Comparison of ENCODE assay signal across 9 cellular contexts in genomic region chr3:50239649-50240048, GRCh38. TPM values are rescaled to one million over a fixed set of nuclear protein-coding genes. Genes with fewer than 3 reads are reported as not detected.
DNase-seq lines count a peak whose midpoint lies in the region; ATAC-seq and TF ChIP-seq lines count a peak whose summit lies in the region.
"Had no signal": no experiment of that assay in that cellular context is flagged by ENCODE, and none has a peak within 500 bp of the region (broad histone marks: within the 10 kb centered on the region; RNA-seq: fewer than 3 reads in every experiment).

No MANE protein-coding gene starts in this region.

- H3K27ac ChIP-seq in A673 (ENCODE audit: low read depth, low read length, poor library complexity, severe bottlenecking) = peak overlapping the region; percentile 57
- H3K27ac ChIP-seq in HUES64 (ENCODE audit: low read depth, low read length) = peak overlapping the region; percentile 39; the same call in 1 of the 2 replicates
- H3K27ac ChIP-seq in neural cell (ENCODE audit: low read length) = no peak overlapping the region
- no peak overlapping the region for H3K27ac ChIP-seq in ovary

- no peak overlapping the region for H3K4me2 ChIP-seq in neural cell (ENCODE audit: low read length)

- H3K79me2 ChIP-seq in neural cell (replicated peaks; ENCODE audit: insufficient read depth, low read length) = peaks cover 83% of the 10 kb centered on the region

- peak overlapping the region; percentile 98 for H3K4me3 Mint-ChIP-seq in chondrocyte (ENCODE audit: unreplicated experiment)

- TF ChIP-seq CTCF in A673 (conservative IDR thresholded peaks at IDR 0.05; ENCODE audit: low read depth, low read length) (no peak), chondrocyte (IDR thresholded peaks at IDR 0.05) (no peak), neural cell (IDR thresholded peaks at IDR 0.05; ENCODE audit: poor library complexity, severe bottlenecking) (no peak), ovary (IDR thresholded peaks at IDR 0.05) (no peak)

- H3K27me3 Mint-ChIP-seq in chondrocyte (ENCODE audit: low read depth) = no peaks in the 10 kb centered on the region

- CTCF ChIA-PET in A673 (lab: Charles Lee) = no interaction called here

- H2AFZ ChIP-seq in neural cell (ENCODE audit: low read depth, low read length) = no peak overlapping the region

- no peaks in the 10 kb centered on the region for H3K9me3 Mint-ChIP-seq in chondrocyte (ENCODE audit: low read depth)

- H3K9ac ChIP-seq in HUES64 (ENCODE audit: low read depth, low read length) (no peak overlapping the region), neural cell (ENCODE audit: low read length) (peak overlapping the region; percentile 13)

- intact Hi-C loops in A673 (cut with micrococcal nuclease; ENCODE audit: unreplicated experiment) (no loop called here), ovary (cut with DNase I) (no loop called here)

- H3K4me3 ChIP-seq in A673 (ENCODE audit: low read depth, low read length, poor library complexity, severe bottlenecking) (no peak overlapping the region), HUES64 (ENCODE audit: low read length) (no peak overlapping the region), neural cell (ENCODE audit: low read length) (peak overlapping the region; percentile 87), ovary (no peak overlapping the region)

- H3K9me3 ChIP-seq in A673 (ENCODE audit: low read depth, low read length, poor library complexity, severe bottlenecking) = no peaks in the 10 kb centered on the region
- H3K9me3 ChIP-seq in HUES64 (ENCODE audit: insufficient read depth, low read depth, low read length) = no peaks in the 10 kb centered on the region
- H3K9me3 ChIP-seq in neural cell (ENCODE audit: low read length) = no peaks in the 10 kb centered on the region
- H3K9me3 ChIP-seq in ovary = no peaks in the 10 kb centered on the region

- peaks cover 14% of the 10 kb centered on the region for H3K4me1 ChIP-seq in A673 (ENCODE audit: insufficient read depth, low read length, poor library complexity, severe bottlenecking)
- peaks cover 41% of the 10 kb centered on the region for H3K4me1 ChIP-seq in HUES64 (ENCODE audit: insufficient read depth, low read length)
- H3K4me1 ChIP-seq in ovary (ENCODE audit: insufficient read depth) = peaks cover 14% of the 10 kb centered on the region

- ATAC-seq in HG02610 (IDR thresholded peaks at IDR 0.05; ENCODE audit: unreplicated experiment) = no peak

- peaks cover 5% of the 10 kb centered on the region for H3K36me3 Mint-ChIP-seq in chondrocyte (ENCODE audit: low read depth)

- H3F3A ChIP-seq in neural cell (ENCODE audit: insufficient read depth, low read length, poor library complexity, severe bottlenecking) = no peaks in the 10 kb centered on the region

- no peaks in the 10 kb centered on the region for H3K36me3 ChIP-seq in A673 (ENCODE audit: insufficient read depth, low read length, poor library complexity, severe bottlenecking)
- H3K36me3 ChIP-seq in HUES64 (ENCODE audit: insufficient read depth, low read length) = no peaks in the 10 kb centered on the region
- H3K36me3 ChIP-seq in neural cell (ENCODE audit: insufficient read depth, low read length) = no peaks in the 10 kb centered on the region
- H3K36me3 ChIP-seq in ovary = no peaks in the 10 kb centered on the region

- TF ChIP-seq POLR2A in ovary (IDR thresholded peaks at IDR 0.05) = no peak

- no peak for TF ChIP-seq RAD21 in neural cell (conservative IDR thresholded peaks at IDR 0.05)

- 61% methylated on average over 4 of the region's 4 CpGs for WGBS in HUES64
- WGBS in ovary, 3 donors = 72 to 78% (median 73%) methylated on average over 4 of the region's 4 CpGs

- TF ChIP-seq EP300 in neural cell (conservative IDR thresholded peaks at IDR 0.05; ENCODE audit: poor library complexity, severe bottlenecking) = no peak
- no peak for TF ChIP-seq EP300 in ovary (IDR thresholded peaks at IDR 0.05)

- DNase-seq in A673 (ENCODE audit: low spot score) (no peak), chondrocyte (ENCODE audit: low spot score) (no peak), activated gamma-delta T cell treated with Interleukin-2 at 50 U/mL for 16 hours (no peak), ovary (no peak), HuH-7 (ENCODE audit: low spot score) (no peak)

- peak overlapping the region; percentile 75 for H3K27ac Mint-ChIP-seq in chondrocyte (ENCODE audit: unreplicated experiment)

- no peaks in the 10 kb centered on the region for H3K9me2 ChIP-seq in neural cell (ENCODE audit: insufficient read depth, low read length)

- peaks cover 55% of the 10 kb centered on the region for H3K4me1 Mint-ChIP-seq in chondrocyte (ENCODE audit: low read depth)

- H3K27me3 ChIP-seq in A673 (replicated peaks; ENCODE audit: insufficient read depth, low read depth, low read length, poor library complexity) (no peaks in the 10 kb centered on the region), HUES64 (ENCODE audit: insufficient read depth, low read length) (no peaks in the 10 kb centered on the region), neural cell (ENCODE audit: insufficient read depth, low read depth, low read length) (no peaks in the 10 kb centered on the region), ovary (no peaks in the 10 kb centered on the region)

- POLR2A ChIA-PET in A673 (lab: Charles Lee; ENCODE audit: low non-redundant PET) = no interaction called here

- TSS peak; percentile 3 for BruUV-seq in A673 (replicated peaks; lab: Mats Ljungman, UMichigan)

- no peaks in the 10 kb centered on the region for H4K20me1 ChIP-seq in neural cell (ENCODE audit: insufficient read depth)

TF ChIP-seq in neural cell, 6 proteins besides CTCF, POLR2A, EP300 and RAD21:
- TF ChIP-seq EZH2 (IDR thresholded peaks at IDR 0.05; ENCODE audit: borderline replicate concordance, insufficient read depth, low read length, poor library complexity, severe bottlenecking) (no peak), MXI1 (conservative IDR thresholded peaks at IDR 0.05; ENCODE audit: poor library complexity, severe bottlenecking) (no peak), SMC3 (conservative IDR thresholded peaks at IDR 0.05; ENCODE audit: poor library complexity) (no peak), POLR2AphosphoS5 (IDR thresholded peaks at IDR 0.05) (no peak), TAF1 (IDR thresholded peaks at IDR 0.05; ENCODE audit: low read depth) (no peak), REST (IDR thresholded peaks at IDR 0.05; ENCODE audit: borderline replicate concordance) (no peak)

RNA-seq across cellular contexts. Expression of gene GNAI2, which starts 3.6 kb away (rescaled TPM):
- total RNA-seq in A673 (2021) = 115 and 124 TPM in 2 replicates
- polyA plus RNA-seq in HUES64 (2013, experiment 1 of 2) = 197 TPM
- polyA plus RNA-seq in HUES64 (2013, experiment 2 of 2) = 225 TPM
- 388 to 444 TPM (median 443 TPM) in 3 replicates for total RNA-seq in chondrocyte
- 81.6 and 101 TPM in 2 replicates for polyA plus RNA-seq in neural cell
- polyA minus RNA-seq in neural cell = 79.0 and 79.4 TPM in 2 replicates
- 100 to 1,000 TPM in 6 of 7 donors, 10 to 100 TPM in 1; 72.3 to 259 (median 212) TPM for total RNA-seq in ovary
- 100 to 1,000 TPM; 189 to 309 TPM for polyA plus RNA-seq in ovary

RNA-seq across cellular contexts. Expression of gene SEMA3B, which starts 29.3 kb away (rescaled TPM):
- 0.43 and 2.0 TPM in 2 replicates for total RNA-seq in A673 (2021)
- polyA plus RNA-seq in HUES64 (2013, experiment 1 of 2) = 2.8 TPM
- 3.6 TPM for polyA plus RNA-seq in HUES64 (2013, experiment 2 of 2)
- 9.6 to 16.4 TPM (median 14.9 TPM) in 3 replicates for total RNA-seq in chondrocyte
- 7.8 and 9.6 TPM in 2 replicates for polyA plus RNA-seq in neural cell
- 2.2 and 3.4 TPM in 2 replicates for polyA minus RNA-seq in neural cell
- 100 to 1,000 TPM in 1 of 7 donors, 10 to 100 TPM in 6; 18.4 to 224 (median 51.9) TPM for total RNA-seq in ovary
- polyA plus RNA-seq in ovary = 10 to 100 TPM in 1 of 2 donors, 1 to 10 TPM in 1; 5.0 to 30.9 TPM

RNA-seq across cellular contexts. Expression of gene SLC38A3, which starts 34.6 kb away (rescaled TPM):
- 0.31 TPM in 1 of 2 replicates, not detected in the other for total RNA-seq in A673 (2021)
- polyA plus RNA-seq in HUES64 (2013, experiment 1 of 2) = 0.60 TPM
- 0.95 TPM for polyA plus RNA-seq in HUES64 (2013, experiment 2 of 2)
- total RNA-seq in chondrocyte = 1.00 to 1.9 TPM (median 1.2 TPM) in 3 replicates
- 0.66 TPM in 1 of 2 replicates, not detected in the other for polyA plus RNA-seq in neural cell
- polyA minus RNA-seq in neural cell = 0.81 and 5.1 TPM in 2 replicates
- 10 to 100 TPM in 2 of 7 donors, 1 to 10 TPM in 5; 3.0 to 10.9 (median 8.3) TPM for total RNA-seq in ovary
- polyA plus RNA-seq in ovary = 1 to 10 TPM; 1.6 to 6.6 TPM
- total RNA-seq: fibroblast of villous mesenchyme had no signal

RNA-seq across cellular contexts. Expression of gene LSMEM2, which starts 39.2 kb away (rescaled TPM):
- not detected in 2 replicates for total RNA-seq in A673 (2021)
- not detected for polyA plus RNA-seq in HUES64 (2013, experiment 1 of 2)
- polyA plus RNA-seq in HUES64 (2013, experiment 2 of 2) = 0.19 TPM
- total RNA-seq in chondrocyte = not detected in 3 replicates
- not detected in 2 replicates for polyA plus RNA-seq in neural cell
- polyA minus RNA-seq in neural cell = not detected in 2 replicates
- 1 to 10 TPM in 2 of 7 donors, under 1 TPM in 3, not detected in 2; 0.42 to 1.4 (median 0.76) TPM for total RNA-seq in ovary
- 1 to 10 TPM in 1 of 2 donors, under 1 TPM in 1; 0.60 to 1.0 TPM for polyA plus RNA-seq in ovary
- total RNA-seq: fibroblast of villous mesenchyme had no signal

RNA-seq across cellular contexts. Expression of gene GNAT1, which starts 48.2 kb away (rescaled TPM):
- total RNA-seq in A673 (2021) = not detected in 2 replicates
- not detected for polyA plus RNA-seq in HUES64 (2013, experiment 1 of 2)
- polyA plus RNA-seq in HUES64 (2013, experiment 2 of 2) = not detected
- not detected in 3 replicates for total RNA-seq in chondrocyte
- not detected in 2 replicates for polyA plus RNA-seq in neural cell
- 0.24 TPM in 1 of 2 replicates, not detected in the other for polyA minus RNA-seq in neural cell
- total RNA-seq in ovary = not detected
- polyA plus RNA-seq in ovary = not detected
- total RNA-seq: fibroblast of villous mesenchyme had no signal

Comparison
In these comparisons a context has a peak if more than half of its experiments do, and no peak if none do; other contexts are left out.
1. H3K27ac ChIP-seq: peak in A673 (single experiment) and HUES64 (single experiment); none in neural cell (single experiment) and ovary (0 of 2).